9 cellular contexts compared by ENCODE assay signal in the genomic region with DNA sequence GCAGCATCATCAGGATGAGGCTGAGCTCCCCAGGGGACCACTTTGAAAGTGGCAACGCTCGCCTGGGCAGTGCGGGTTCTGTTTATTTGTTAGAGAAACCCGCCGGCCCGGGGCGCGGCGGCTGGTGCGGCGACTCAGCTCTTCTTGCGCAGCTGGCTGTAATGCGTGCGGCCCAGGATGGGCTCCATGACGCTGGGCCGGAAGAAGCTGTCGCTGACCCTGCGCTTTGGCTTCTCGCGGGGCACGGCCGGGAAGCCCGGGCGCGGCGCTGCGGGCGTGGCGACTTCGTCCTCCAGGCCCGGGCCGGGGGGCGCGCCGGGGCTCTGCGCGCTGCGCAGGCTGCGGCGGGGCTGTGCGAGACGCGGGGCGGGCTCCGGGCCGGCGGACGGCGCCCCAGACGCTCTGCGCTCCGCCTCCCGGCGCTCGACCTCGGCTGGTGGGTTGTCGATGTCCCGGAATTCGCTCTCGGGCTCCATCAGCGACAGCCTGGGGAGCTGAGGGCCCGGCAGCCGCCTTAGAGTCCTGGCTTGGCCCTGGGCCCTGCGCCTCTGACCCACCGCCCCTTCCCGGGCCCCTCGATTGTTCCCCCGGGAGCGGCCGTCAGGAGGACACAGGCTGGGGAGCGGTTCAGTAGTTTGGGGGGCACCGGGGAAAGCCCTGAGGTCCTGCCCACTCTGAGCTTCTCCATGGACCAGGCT. TPM values are rescaled to one million over a fixed set of nuclear protein-coding genes. Genes with fewer than 3 reads are reported as not detected.
A peak's percentile ranks its signal among the peaks of the same experiment; 100 is the strongest.
DNase-seq lines count a peak whose midpoint lies in the region; ATAC-seq, FAIRE-seq and TF ChIP-seq lines count a peak whose summit lies in the region.
"Had no signal": no experiment of that assay in that cellular context is flagged by ENCODE, and none has a peak within 500 bp of the region (broad histone marks: within the 10 kb centered on the region; RNA-seq: fewer than 3 reads in every experiment).

No MANE protein-coding gene starts in this region.

- peak overlapping the region; percentile 74 for H3K14ac ChIP-seq in IMR-90 (replicated peaks; ENCODE audit: low read depth, low read length)

- no peak overlapping the region for H2BK5ac ChIP-seq in IMR-90 (ENCODE audit: low read depth, low read length, poor library complexity, severe bottlenecking)

- H2BK20ac ChIP-seq in IMR-90 (ENCODE audit: low read depth, low read length): no peak overlapping the region

- DNase-seq in ELF-1 (ENCODE audit: low read depth, low spot score): peak; percentile 46
- DNase-seq in IMR-90: peak; percentile 59
- DNase-seq in astrocyte (ENCODE audit: low read depth): peak; percentile 58
- DNase-seq in NCI-H446 (lab: John Stamatoyannopoulos, UW): no peak
- no peak for DNase-seq in activated naive CD4-positive, alpha-beta T cell treated with Interleukin-2 at 50 U/mL for 16 hours

- no peaks in the 10 kb centered on the region for H3K9me3 ChIP-seq in IMR-90 (ENCODE audit: control insufficient read depth, insufficient read depth, low read length)
- H3K9me3 ChIP-seq in astrocyte (ENCODE audit: insufficient read depth, low read depth, low read length): no peaks in the 10 kb centered on the region
- no peaks in the 10 kb centered on the region for H3K9me3 ChIP-seq in skeletal muscle satellite cell (replicated peaks; ENCODE audit: low read length)

- no peak for TF ChIP-seq RAD21 in IMR-90 (IDR thresholded peaks at IDR 0.05; ENCODE audit: low read length)

- H4K8ac ChIP-seq in IMR-90 (ENCODE audit: low read depth in 2 of 2, low read length in 2 of 2): peak overlapping the region; percentile 21 to 85

- H3K4me2 ChIP-seq in IMR-90 (ENCODE audit: low read depth, low read length) (peak overlapping the region; percentile 72), astrocyte (ENCODE audit: low read length) (peak overlapping the region; percentile 84), skeletal muscle satellite cell (ENCODE audit: low read length) (peak overlapping the region; percentile 81)
- H3K4me2 ChIP-seq: KMS-11 had no signal

- peaks cover 1% of the 10 kb centered on the region for H3K36me3 Mint-ChIP-seq in astrocyte (ENCODE audit: low read depth, unreplicated experiment)

- peaks cover 15% of the 10 kb centered on the region for H3K9me1 ChIP-seq in IMR-90 (ENCODE audit: insufficient read depth, low read length)

- intact Hi-C loops in IMR-90 (cut with micrococcal nuclease): no loop called here

- no peak overlapping the region; the same call in 2 of the 3 replicates for H2BK15ac ChIP-seq in IMR-90 (ENCODE audit: low read depth, low read length)

- peak overlapping the region; percentile 77 for H2AK9ac ChIP-seq in IMR-90 (replicated peaks; ENCODE audit: low read depth, low read length, poor library complexity)

- in situ Hi-C loops in IMR-90 (cut with MboI; ENCODE audit: low sequenced_read_pairs): no loop called here

- H3K9ac ChIP-seq in IMR-90 (ENCODE audit: low read depth, low read length) (peak overlapping the region; percentile 63), astrocyte (ENCODE audit: low read length) (peak overlapping the region; percentile 59), skeletal muscle satellite cell (ENCODE audit: low read depth, low read length) (peak overlapping the region; percentile 79)
- H3K9ac ChIP-seq: KMS-11 had no signal

- H2AFZ ChIP-seq in IMR-90 (replicated peaks; ENCODE audit: low read length, poor library complexity) (peak overlapping the region; percentile 95), astrocyte (ENCODE audit: low read depth, low read length) (peak overlapping the region; percentile 78)

- H3K79me1 ChIP-seq in IMR-90 (ENCODE audit: low read depth in 1 of 2, low read length in 2 of 2): peaks cover 0 to 11% of the 10 kb centered on the region in 2 experiments; a peak in 2 of 4 replicates

- H3K27ac Mint-ChIP-seq in astrocyte (ENCODE audit: unreplicated experiment): no peak overlapping the region

- H3K23ac ChIP-seq in IMR-90 (ENCODE audit: low read depth, low read length): peak overlapping the region; percentile 73

- no peaks in the 10 kb centered on the region for H3K79me2 ChIP-seq in astrocyte (ENCODE audit: insufficient read depth, low read length)

- TF ChIP-seq POLR2A in IMR-90 (IDR thresholded peaks at IDR 0.05; ENCODE audit: low read depth, low read length): no peak

- peak overlapping the region; percentile 74 for H4K91ac ChIP-seq in IMR-90 (ENCODE audit: insufficient read depth, low read depth, low read length)

- ATAC-seq in IMR-90 (ENCODE audit: low read depth) (peak; percentile 69), HG03521 (IDR thresholded peaks at IDR 0.05; ENCODE audit: unreplicated experiment) (no peak)

- H3K27ac ChIP-seq in IMR-90 (ENCODE audit: insufficient read depth, low read length): 0 out of 2 replicates have a peak overlapping the region, but pooled peaks have one; percentile 15
- H3K27ac ChIP-seq in astrocyte (ENCODE audit: low read depth, low read length): no peak overlapping the region
- H3K27ac ChIP-seq: KMS-11 had no signal

- peak overlapping the region; percentile 45 for H3K18ac ChIP-seq in IMR-90 (ENCODE audit: low read depth, low read length)

- CTCF ChIA-PET in IMR-90 (lab: Yijun Ruan, JAX): interaction anchor here (0.6 to 1.4 kb wide), 2 partner anchors 8 to 224 kb away, joined by 3 read pairs; no protein-coding TSS in a partner anchor

- FAIRE-seq in astrocyte (lab: Jason Lieb, UNC): no peak

- H3K4me1 Mint-ChIP-seq in astrocyte (ENCODE audit: low read depth, unreplicated experiment): peaks cover 6% of the 10 kb centered on the region

- 4% methylated on average over 19 of the region's 72 CpGs; no CpG with 5 or more reads in 1 of the 2 experiments for WGBS in IMR-90 (ENCODE audit: extremely low coverage in 2 of 2, insufficient read length in 1 of 2), 2 experiments

- H2AK5ac ChIP-seq in IMR-90 (ENCODE audit: low read depth, low read length): peak overlapping the region; percentile 61; the same call in 1 of the 2 replicates

- H3K4me1 ChIP-seq in IMR-90 (ENCODE audit: control insufficient read depth, insufficient read depth, low read length) (peaks cover 14% of the 10 kb centered on the region), astrocyte (ENCODE audit: insufficient read depth, low read length) (peaks cover 19% of the 10 kb centered on the region), skeletal muscle satellite cell (ENCODE audit: control insufficient read depth, insufficient read depth, low read length) (peaks cover 31% of the 10 kb centered on the region)

- H3K4me3 Mint-ChIP-seq in astrocyte (ENCODE audit: unreplicated experiment): no peak overlapping the region

- H3K36me3 ChIP-seq in IMR-90 (ENCODE audit: control insufficient read depth, insufficient read depth, low read length): no peaks in the 10 kb centered on the region
- no peaks in the 10 kb centered on the region for H3K36me3 ChIP-seq in astrocyte (ENCODE audit: insufficient read depth, low read length)
- H3K36me3 ChIP-seq in skeletal muscle satellite cell (ENCODE audit: insufficient read depth, low read length): no peaks in the 10 kb centered on the region

- dilution Hi-C loops in IMR-90 (cut with HindIII; ENCODE audit: low sequenced_read_pairs, unreplicated experiment): no loop called here

- POLR2A ChIA-PET in IMR-90 (lab: Charles Lee; ENCODE audit: unreplicated experiment): interaction anchor here (0.6 kb wide), 2 partner anchors 11 to 132 kb away, joined by 3 to 4 read pairs; no protein-coding TSS in a partner anchor

- H3K27me3 ChIP-seq in IMR-90 (ENCODE audit: control insufficient read depth, insufficient read depth, low read length): no peaks in the 10 kb centered on the region
- peaks cover 3% of the 10 kb centered on the region for H3K27me3 ChIP-seq in astrocyte (ENCODE audit: insufficient read depth, low read length)
- no peaks in the 10 kb centered on the region for H3K27me3 ChIP-seq in skeletal muscle satellite cell (ENCODE audit: control insufficient read depth, insufficient read depth, low read length)

- peaks cover 1% of the 10 kb centered on the region for H3K9me3 Mint-ChIP-seq in astrocyte (ENCODE audit: unreplicated experiment)

- TF ChIP-seq CTCF in IMR-90 (conservative IDR thresholded peaks at IDR 0.05; ENCODE audit: low read depth, low read length) (no peak), astrocyte (IDR thresholded peaks at IDR 0.05; ENCODE audit: insufficient read depth, low read depth, low read length) (no peak)

- peak overlapping the region; percentile 64 for H3K4ac ChIP-seq in IMR-90 (ENCODE audit: low read depth, low read length)

- BruUV-seq in IMR-90 (replicated peaks; lab: Mats Ljungman, UMichigan): no TSS peak

- peak overlapping the region; percentile 53 for H2BK120ac ChIP-seq in IMR-90 (ENCODE audit: low read depth, low read length)

- no peaks in the 10 kb centered on the region for H4K20me1 ChIP-seq in IMR-90 (ENCODE audit: insufficient read depth, low read length)
- no peaks in the 10 kb centered on the region for H4K20me1 ChIP-seq in astrocyte (ENCODE audit: insufficient read depth, low read length)

- H3K27me3 Mint-ChIP-seq in astrocyte (ENCODE audit: low read depth, unreplicated experiment): peaks cover 9% of the 10 kb centered on the region

- H4K5ac ChIP-seq in IMR-90 (ENCODE audit: low read depth, low read length): peak overlapping the region; percentile 90

- no peak overlapping the region for H3K56ac ChIP-seq in IMR-90 (ENCODE audit: extremely low read depth, insufficient read depth, low read length)

- peak overlapping the region; percentile 15 for H3K4me3 ChIP-seq in IMR-90 (ENCODE audit: insufficient read depth, low read depth, low read length)
- peak overlapping the region; percentile 48 for H3K4me3 ChIP-seq in astrocyte (ENCODE audit: insufficient read depth, low read depth, low read length)
- peak overlapping the region; percentile 14 for H3K4me3 ChIP-seq in iPS-11a (ENCODE audit: low read depth, low read length)
- peak overlapping the region; percentile 66 for H3K4me3 ChIP-seq in skeletal muscle satellite cell (ENCODE audit: low read length)

RNA-seq across cellular contexts. Expression of a gene that starts 10.3 kb away (rescaled TPM):
- total RNA-seq in IMR-90 (2012; rRNA removed) (5.0 and 5.3 TPM in 2 replicates), astrocyte (5.1 and 5.3 TPM in 2 replicates)
- polyA plus RNA-seq in IMR-90 (2012; rRNA removed): 9.0 and 11.5 TPM in 2 replicates
- 9.8 and 11.1 TPM in 2 replicates for polyA plus RNA-seq in IMR-90 (2012; cell fraction: cytosol; rRNA removed)
- 23.2 and 40.4 TPM in 2 replicates for polyA plus RNA-seq in IMR-90 (2012; cell fraction: nucleus; rRNA removed; ENCODE audit: low replicate concordance)
- 8.7 and 10.1 TPM in 2 replicates for total RNA-seq in skeletal muscle satellite cell (2012; rRNA removed)

RNA-seq across cellular contexts. Expression of a gene that starts 13.6 kb away (rescaled TPM):
- total RNA-seq in IMR-90 (2012; rRNA removed) (under 0.01 TPM in 2 replicates), astrocyte (0.14 TPM in 1 of 2 replicates, not detected in the other)
- 0.07 and 0.09 TPM in 2 replicates for polyA plus RNA-seq in IMR-90 (2012; rRNA removed)
- 0.05 TPM in 1 of 2 replicates, not detected in the other for polyA plus RNA-seq in IMR-90 (2012; cell fraction: cytosol; rRNA removed)
- polyA plus RNA-seq in IMR-90 (2012; cell fraction: nucleus; rRNA removed; ENCODE audit: low replicate concordance): 0.29 and 0.34 TPM in 2 replicates
- total RNA-seq in skeletal muscle satellite cell (2012; rRNA removed): under 0.01 and 0.22 TPM in 2 replicates

RNA-seq across cellular contexts. Expression of a gene that starts 25.0 kb away (rescaled TPM):
- total RNA-seq in IMR-90 (2012; rRNA removed): 7.8 and 10.2 TPM in 2 replicates
- 3.3 and 4.2 TPM in 2 replicates for polyA plus RNA-seq in IMR-90 (2012; rRNA removed)
- polyA plus RNA-seq in IMR-90 (2012; cell fraction: cytosol; rRNA removed): 2.0 and 3.7 TPM in 2 replicates
- polyA plus RNA-seq in IMR-90 (2012; cell fraction: nucleus; rRNA removed; ENCODE audit: low replicate concordance): 0.86 and 2.9 TPM in 2 replicates
- total RNA-seq in astrocyte: 2.1 and 2.5 TPM in 2 replicates
- 2.0 and 2.8 TPM in 2 replicates for total RNA-seq in skeletal muscle satellite cell (2012; rRNA removed)

RNA-seq across cellular contexts. Expression of a gene that starts 25.0 kb away (rescaled TPM):
- not detected in 2 replicates for total RNA-seq in IMR-90 (2012; rRNA removed)
- not detected in 2 replicates for polyA plus RNA-seq in IMR-90 (2012; rRNA removed)
- not detected in 2 replicates for polyA plus RNA-seq in IMR-90 (2012; cell fraction: cytosol; rRNA removed)
- polyA plus RNA-seq in IMR-90 (2012; cell fraction: nucleus; rRNA removed; ENCODE audit: low replicate concordance): 0.03 TPM in 1 of 2 replicates, not detected in the other
- total RNA-seq in astrocyte: not detected in 2 replicates
- total RNA-seq in skeletal muscle satellite cell (2012; rRNA removed): not detected in 2 replicates

Comparison
In these comparisons a context has a peak if more than half of its experiments do, and no peak if none do; other contexts are left out.
1. DNase-seq: peak in ELF-1 (single experiment), IMR-90 (single experiment) and astrocyte (single experiment); none in NCI-H446 (0 of 2) and activated naive CD4-positive, alpha-beta T cell treated with Interleukin-2 at 50 U/mL for 16 hours (single experiment).
2. H3K4me3 ChIP-seq: peak in every context shown above with its lines; median percentile 66 in skeletal muscle satellite cell; 48 in astrocyte; 15 in IMR-90; 14 in iPS-11a.
3. Peak in every context shown above with its lines, with median percentiles within 50 percentile points of each other: H3K4me2 ChIP-seq and H3K9ac ChIP-seq.